Comparison of ENCODE assay signal across 10 cellular contexts in the genomic region with DNA sequence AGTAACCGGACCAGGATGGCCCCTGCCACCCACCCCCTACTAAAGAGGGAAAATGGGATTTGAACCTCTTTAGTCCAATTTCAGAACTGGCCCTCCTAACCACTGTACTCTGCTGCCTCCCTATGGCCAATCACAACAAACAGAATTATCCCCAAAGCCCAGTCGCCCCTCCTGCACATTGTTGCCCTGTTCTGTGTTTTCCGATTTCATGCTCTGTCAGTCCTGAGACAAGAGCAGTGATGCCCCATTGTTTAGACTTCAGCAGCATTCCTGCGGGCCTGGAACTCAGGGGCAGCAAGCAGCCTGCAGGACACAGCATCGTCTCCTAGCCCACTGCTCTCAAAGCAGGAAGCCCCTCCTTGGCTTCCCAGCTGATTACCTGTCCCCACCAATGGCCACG. TPM values are rescaled to one million over a fixed set of nuclear protein-coding genes. Genes with fewer than 3 reads are reported as not detected.
A peak's percentile ranks its signal among the peaks of the same experiment; 100 is the strongest.
DNase-seq lines count a peak whose midpoint lies in the region; ATAC-seq and TF ChIP-seq lines count a peak whose summit lies in the region.
"Had no signal": no experiment of that assay in that cellular context is flagged by ENCODE, and none has a peak within 500 bp of the region (broad histone marks: within the 10 kb centered on the region; RNA-seq: fewer than 3 reads in every experiment).

No MANE protein-coding gene starts in this region.

- peaks cover 68% of the 10 kb centered on the region for H3K36me3 ChIP-seq in ectodermal cell (ENCODE audit: control insufficient read depth, insufficient read depth, low read length)

- H3K36me3 Mint-ChIP-seq in stimulated activated memory B cell treated with anti-CD40 and anti-IgM and Interleukin-4, amounts not matched to agents 10 μg/mL and 1 μg/mL and 100 μg/mL, for 72 hours, result peaks cover 55% of the 10 kb centered on the region

- no peaks in the 10 kb centered on the region for H3K9me3 ChIP-seq in ectodermal cell (ENCODE audit: control insufficient read depth, low read length)
- H3K9me3 ChIP-seq: esophagus squamous epithelium had no signal

- peaks cover 9% of the 10 kb centered on the region for H3K4me1 ChIP-seq in ectodermal cell (ENCODE audit: control insufficient read depth, insufficient read depth, low read length)
- H3K4me1 ChIP-seq: esophagus squamous epithelium had no signal

- no peak overlapping the region for H3K4me3 Mint-ChIP-seq in stimulated activated memory B cell treated with anti-CD40 and anti-IgM and Interleukin-4, amounts not matched to agents 10 μg/mL and 1 μg/mL and 100 μg/mL, for 72 hours

- H3K4me3 ChIP-seq in ectodermal cell (ENCODE audit: insufficient read depth, low read depth, low read length) (no peak overlapping the region), retinal pigment epithelial cell (ENCODE audit: low read length) (no peak overlapping the region)
- H3K4me3 ChIP-seq: esophagus squamous epithelium had no signal

- no peak for ATAC-seq in stimulated activated memory B cell treated with anti-CD40 and anti-IgM and Interleukin-4, amounts not matched to agents 10 μg/mL and 1 μg/mL and 100 μg/mL, for 72 hours

- no peak overlapping the region for H3K27ac Mint-ChIP-seq in stimulated activated memory B cell treated with anti-CD40 and anti-IgM and Interleukin-4, amounts not matched to agents 10 μg/mL and 1 μg/mL and 100 μg/mL, for 72 hours

- no peaks in the 10 kb centered on the region for H3K27me3 Mint-ChIP-seq in stimulated activated memory B cell treated with anti-CD40 and anti-IgM and Interleukin-4, amounts not matched to agents 10 μg/mL and 1 μg/mL and 100 μg/mL, for 72 hours

- 52 to 56% methylated on average over 6 of the region's 6 CpGs for WGBS in ectodermal cell, 2 experiments

- H3K27ac ChIP-seq in ectodermal cell (ENCODE audit: insufficient read depth, low read depth, low read length, poor library complexity, severe bottlenecking), result peak overlapping the region; percentile 71
- H3K27ac ChIP-seq: esophagus squamous epithelium had no signal

- peaks cover 8% of the 10 kb centered on the region for H3K4me1 Mint-ChIP-seq in stimulated activated memory B cell treated with anti-CD40 and anti-IgM and Interleukin-4, amounts not matched to agents 10 μg/mL and 1 μg/mL and 100 μg/mL, for 72 hours

- TF ChIP-seq CTCF in retinal pigment epithelial cell (conservative IDR thresholded peaks at IDR 0.05; ENCODE audit: low read depth, low read length), result peak; percentile 17

- H3K27me3 ChIP-seq in ectodermal cell (ENCODE audit: control insufficient read depth, insufficient read depth, low read length, poor library complexity, severe bottlenecking), result no peaks in the 10 kb centered on the region
- H3K27me3 ChIP-seq: esophagus squamous epithelium had no signal

- DNase-seq in NCI-H82 (lab: John Stamatoyannopoulos, UW), result peak; percentile 42
- DNase-seq in NCI-H82 treated with DMSO at 0.1 percent for 48 hours (lab: John Stamatoyannopoulos, UW; ENCODE audit: unreplicated experiment), result no peak
- peak; percentile 8 for DNase-seq in NCI-H226
- DNase-seq in retinal pigment epithelial cell (ENCODE audit: low read depth), result no peak
- DNase-seq in KG1 (lab: John Stamatoyannopoulos, UW), result no peak
- DNase-seq in COLO829 (ENCODE audit: low spot score), result no peak
- DNase-seq: esophagus squamous epithelium, NCI-H748 treated with DMSO at 0.1 percent for 48 hours had no signal

- H3K9me3 Mint-ChIP-seq in stimulated activated memory B cell treated with anti-CD40 and anti-IgM and Interleukin-4, amounts not matched to agents 10 μg/mL and 1 μg/mL and 100 μg/mL, for 72 hours, result no peaks in the 10 kb centered on the region

RNA-seq across cellular contexts. Expression of gene KLHL11, which starts 20.5 kb away (rescaled TPM):
- 9.0 TPM for polyA plus RNA-seq in ectodermal cell (2013, experiment 1 of 4)
- polyA plus RNA-seq in ectodermal cell (2013, experiment 2 of 4), result 8.5 TPM
- polyA plus RNA-seq in ectodermal cell (2013, experiment 3 of 4), result 7.0 TPM
- 7.6 TPM for polyA plus RNA-seq in ectodermal cell (2013, experiment 4 of 4)

RNA-seq across cellular contexts. Expression of gene ACLY, which starts 33.0 kb away (rescaled TPM):
- polyA plus RNA-seq in ectodermal cell (2013, experiment 1 of 4), result 247 TPM
- 243 TPM for polyA plus RNA-seq in ectodermal cell (2013, experiment 2 of 4)
- polyA plus RNA-seq in ectodermal cell (2013, experiment 3 of 4), result 152 TPM
- 162 TPM for polyA plus RNA-seq in ectodermal cell (2013, experiment 4 of 4)

RNA-seq across cellular contexts. Expression of gene ODAD4, which starts 44.7 kb away (rescaled TPM):
- 8.4 TPM for polyA plus RNA-seq in ectodermal cell (2013, experiment 1 of 4)
- 7.1 TPM for polyA plus RNA-seq in ectodermal cell (2013, experiment 2 of 4)
- polyA plus RNA-seq in ectodermal cell (2013, experiment 3 of 4), result 4.9 TPM
- polyA plus RNA-seq in ectodermal cell (2013, experiment 4 of 4), result 5.9 TPM

RNA-seq across cellular contexts. Expression of gene KLHL10, which starts 48.1 kb away (rescaled TPM):
- not detected for polyA plus RNA-seq in ectodermal cell (2013, experiment 1 of 4)
- not detected for polyA plus RNA-seq in ectodermal cell (2013, experiment 2 of 4)
- polyA plus RNA-seq in ectodermal cell (2013, experiment 3 of 4), result not detected
- polyA plus RNA-seq in ectodermal cell (2013, experiment 4 of 4), result not detected

RNA-seq across cellular contexts. Expression of gene NT5C3B, which starts 49.7 kb away (rescaled TPM):
- polyA plus RNA-seq in ectodermal cell (2013, experiment 1 of 4), result 111 TPM
- 114 TPM for polyA plus RNA-seq in ectodermal cell (2013, experiment 2 of 4)
- 88.6 TPM for polyA plus RNA-seq in ectodermal cell (2013, experiment 3 of 4)
- polyA plus RNA-seq in ectodermal cell (2013, experiment 4 of 4), result 94.7 TPM

Comparison
In these comparisons a context has a peak if more than half of its experiments do, and no peak if none do; other contexts are left out.
1. DNase-seq: peak in NCI-H82 (single experiment) and NCI-H226 (single experiment); none in NCI-H82 treated with DMSO at 0.1 percent for 48 hours (single experiment), retinal pigment epithelial cell (single experiment), KG1 (single experiment) and COLO829 (single experiment).